In the genomic region with DNA sequence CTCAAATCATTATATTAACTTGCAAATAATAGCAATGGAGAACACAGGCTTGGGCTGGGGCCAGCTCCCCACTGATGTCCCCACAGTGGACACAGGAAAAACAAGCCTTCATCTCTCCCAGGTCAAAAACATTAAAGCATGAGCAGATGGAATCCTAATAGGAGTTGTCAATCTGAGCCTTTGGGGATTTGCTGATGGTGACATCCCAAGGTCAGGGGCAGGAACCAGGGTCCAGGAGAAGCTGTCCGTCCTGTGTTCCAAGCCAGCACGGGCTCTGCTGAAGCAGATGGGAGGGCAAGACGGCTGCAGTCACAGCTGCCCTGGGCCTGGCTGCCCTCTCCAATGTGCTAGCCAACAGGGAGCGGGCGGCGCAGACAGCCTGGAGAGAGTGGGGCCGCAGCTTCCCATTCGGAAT, we compare ENCODE assay signal across 21 cellular contexts.
DNase-seq lines count a peak whose midpoint lies in the region; ATAC-seq, FAIRE-seq and TF ChIP-seq lines count a peak whose summit lies in the region.
"Had no signal": no experiment of that assay in that cellular context is flagged by ENCODE, and none has a peak within 500 bp of the region (broad histone marks: within the 10 kb centered on the region; RNA-seq: fewer than 3 reads in every experiment).

No MANE protein-coding gene starts in this region.

- peaks cover 13% of the 10 kb centered on the region for H3K9me3 ChIP-seq in upper lobe of right lung

- peak overlapping the region; percentile 77 for H3K27ac Mint-ChIP-seq in glutamatergic neuron (ENCODE audit: unreplicated experiment)
- H3K27ac Mint-ChIP-seq: activated T-helper 2 cell treated with anti-CD3 and anti-CD28 coated beads, Interferon-gamma antibody, Interleukin-2, Interleukin-4, amounts not matched to agents 10 μg/mL and 5 μg/mL and 100 μg/mL, durations not matched to agents 14 hours and 24 hours and 36 hours; natural killer cell had no signal

- H3K4me3 ChIP-seq in upper lobe of right lung: no peak overlapping the region

- H3K4me3 Mint-ChIP-seq in glutamatergic neuron (ENCODE audit: unreplicated experiment): peak overlapping the region; percentile 1
- H3K4me3 Mint-ChIP-seq: natural killer cell had no signal

- peaks cover 18% of the 10 kb centered on the region for H3K4me1 Mint-ChIP-seq in glutamatergic neuron (ENCODE audit: low read depth, unreplicated experiment)
- H3K4me1 Mint-ChIP-seq: natural killer cell had no signal

- TF ChIP-seq CTCF in glutamatergic neuron (IDR thresholded peaks at IDR 0.05; ENCODE audit: partially characterized antibody, unreplicated experiment): no peak
- no peak for TF ChIP-seq CTCF in upper lobe of right lung (IDR thresholded peaks at IDR 0.05)

- H3K9me3 Mint-ChIP-seq in glutamatergic neuron (ENCODE audit: unreplicated experiment): peaks cover 14% of the 10 kb centered on the region

- H3K27me3 ChIP-seq in upper lobe of right lung: no peaks in the 10 kb centered on the region
- H3K27me3 ChIP-seq: BE2C had no signal

- peak; percentile 22 for DNase-seq in activated effector memory CD4-positive, alpha-beta T cell treated with anti-CD3 and anti-CD28 coated beads, Interleukin-2, amount 50 U/mL, for 16 hours
- DNase-seq in activated effector memory CD4-positive, alpha-beta T cell treated with Interleukin-2 at 50 U/mL for 16 hours: no peak
- DNase-seq in glutamatergic neuron (peak; percentile 83), nucleus accumbens (lab: John Stamatoyannopoulos, UW) (peak in 29 of 56 donors; percentile 6 to 53 (median 20)), upper lobe of right lung (no peak), urothelium cell line (ENCODE audit: low spot score) (no peak), DMS153 treated with DMSO at 0.1 percent for 48 hours (lab: John Stamatoyannopoulos, UW; ENCODE audit: unreplicated experiment) (no peak), GM19240 (ENCODE audit: insufficient read length, low spot score) (no peak)
- DNase-seq: BE2C; foreskin fibroblast; kidney glomerular epithelial cell; natural killer cell; NCI-H1092 treated with DMSO at 0.1 percent for 48 hours; NCI-H2107; NCI-H524 treated with DMSO at 0.1 percent for 48 hours; stimulated activated CD4-positive, alpha-beta T cell treated with anti-CD3 and anti-CD28 coated beads, Interleukin-4, amount 100 ng/mL, for 4 hours had no signal

- no peak overlapping the region for H3K27ac ChIP-seq in upper lobe of right lung
- H3K27ac ChIP-seq: epithelial cell of prostate, parathyroid adenoma had no signal

- H3K36me3 Mint-ChIP-seq in glutamatergic neuron (ENCODE audit: unreplicated experiment): peaks cover 11% of the 10 kb centered on the region

- no peaks in the 10 kb centered on the region for H3K4me1 ChIP-seq in upper lobe of right lung
- H3K4me1 ChIP-seq: BE2C, parathyroid adenoma had no signal

- intact Hi-C loops in upper lobe of right lung (cut with DNase I): no loop called here

- no peaks in the 10 kb centered on the region for H3K36me3 ChIP-seq in upper lobe of right lung
- H3K36me3 ChIP-seq: BE2C had no signal

- peak; percentile 56 for ATAC-seq in upper lobe of right lung
- ATAC-seq: HepG2, natural killer cell had no signal

- H3K27me3 Mint-ChIP-seq in glutamatergic neuron (ENCODE audit: unreplicated experiment): peaks cover 13% of the 10 kb centered on the region

- FAIRE-seq in urothelium cell line (lab: Jason Lieb, UNC): no peak
- FAIRE-seq: A204.1, HepG2 had no signal

Comparison
In these comparisons a context has a peak if more than half of its experiments do, and no peak if none do; other contexts are left out.
1. DNase-seq: peak in activated effector memory CD4-positive, alpha-beta T cell treated with anti-CD3 and anti-CD28 coated beads, Interleukin-2, amount 50 U/mL, for 16 hours (single experiment), glutamatergic neuron (single experiment) and nucleus accumbens (29 of 56); none in activated effector memory CD4-positive, alpha-beta T cell treated with Interleukin-2 at 50 U/mL for 16 hours (single experiment), upper lobe of right lung (single experiment), urothelium cell line (single experiment), DMS153 treated with DMSO at 0.1 percent for 48 hours (single experiment) and GM19240 (single experiment).